Comparison of ENCODE assay signal across 8 cellular contexts in genomic region chr19:15463865-15464371, GRCh38. TPM values are rescaled to one million over a fixed set of nuclear protein-coding genes. Genes with fewer than 3 reads are reported as not detected.
A peak's percentile ranks its signal among the peaks of the same experiment; 100 is the strongest.
DNase-seq lines count a peak whose midpoint lies in the region; ATAC-seq and TF ChIP-seq lines count a peak whose summit lies in the region.

No MANE protein-coding gene starts in this region.

- peak overlapping the region; percentile 21 for H3K9ac ChIP-seq in neuronal stem cell (ENCODE audit: low read depth, low read length, poor library complexity)

- TF ChIP-seq CTCF in GM20000 (IDR thresholded peaks at IDR 0.05; ENCODE audit: extremely low read depth, missing control alignments), result peak; percentile 1

- no peaks in the 10 kb centered on the region for H3K9me3 Mint-ChIP-seq in activated naive CD4-positive, alpha-beta T cell treated with anti-CD3 and anti-CD28 coated beads for 36 hours

- H3K36me3 ChIP-seq in neuronal stem cell (replicated peaks in 1 of 2; ENCODE audit: control insufficient read depth in 2 of 2, insufficient read depth in 2 of 2, low read length in 2 of 2) (no peaks in the 10 kb centered on the region), urinary bladder (ENCODE audit: insufficient read depth) (no peaks in the 10 kb centered on the region)

- no peak overlapping the region for H3K14ac ChIP-seq in neuronal stem cell (ENCODE audit: low read length)

- H3K4me1 ChIP-seq in neuronal stem cell (ENCODE audit: control insufficient read depth in 2 of 2, insufficient read depth in 1 of 2, low read depth in 1 of 2, low read length in 2 of 2) (no peaks in the 10 kb centered on the region), urinary bladder (ENCODE audit: insufficient read depth) (no peaks in the 10 kb centered on the region)

- no peak overlapping the region for H2BK15ac ChIP-seq in neuronal stem cell (ENCODE audit: low read length)

- no peak overlapping the region for H3K4me3 ChIP-seq in neuronal stem cell (ENCODE audit: low read length in 2 of 2)
- peak overlapping the region; percentile 35 for H3K4me3 ChIP-seq in urinary bladder (ENCODE audit: low read depth, low read length)

- peak overlapping the region; percentile 96 for H3K27ac Mint-ChIP-seq in activated naive CD4-positive, alpha-beta T cell treated with anti-CD3 and anti-CD28 coated beads for 36 hours

- CTCF ChIA-PET in activated naive CD4-positive, alpha-beta T cell treated with anti-CD3 and anti-CD28 coated beads for 36 hours (lab: Charles Lee), result interaction anchor here (0.7 to 2.5 kb wide), 9 partner anchors 10 to 92 kb away, joined by 3 to 15 read pairs (median 4); partner anchors contain the start of genes AKAP8 and AKAP8L

- peak overlapping the region; percentile 37 for H2AK5ac ChIP-seq in neuronal stem cell (ENCODE audit: low read depth, low read length)

- no peak overlapping the region for H2BK5ac ChIP-seq in neuronal stem cell (ENCODE audit: low read length)

- no peak overlapping the region for H3K23ac ChIP-seq in neuronal stem cell (ENCODE audit: low read depth, low read length, poor library complexity)

- no peak overlapping the region for H2BK12ac ChIP-seq in neuronal stem cell (ENCODE audit: low read length)

- no peak overlapping the region for H3K4ac ChIP-seq in neuronal stem cell (ENCODE audit: low read length)

- H3K18ac ChIP-seq in neuronal stem cell (ENCODE audit: low read length), result no peak overlapping the region

- H3K4me1 Mint-ChIP-seq in activated naive CD4-positive, alpha-beta T cell treated with anti-CD3 and anti-CD28 coated beads for 36 hours (ENCODE audit: low read depth), result peaks cover 54% of the 10 kb centered on the region

- peaks cover 3% of the 10 kb centered on the region for H3K27me3 Mint-ChIP-seq in activated naive CD4-positive, alpha-beta T cell treated with anti-CD3 and anti-CD28 coated beads for 36 hours (ENCODE audit: low read depth)

- H3K27me3 ChIP-seq in neuronal stem cell (ENCODE audit: control insufficient read depth in 3 of 3, insufficient read depth in 3 of 3, low read depth in 1 of 3, low read length in 3 of 3), result peaks cover 3 to 63% (median 35%) of the 10 kb centered on the region in 3 experiments

- no peak overlapping the region for H2BK120ac ChIP-seq in neuronal stem cell (ENCODE audit: low read depth, low read length)

- H3K4me2 ChIP-seq in neuronal stem cell (ENCODE audit: insufficient read depth, low read length, poor library complexity, severe bottlenecking), result no peak overlapping the region

- H3K36me3 Mint-ChIP-seq in activated naive CD4-positive, alpha-beta T cell treated with anti-CD3 and anti-CD28 coated beads for 36 hours (ENCODE audit: low read depth), result peaks cover 9% of the 10 kb centered on the region

- no peak for ATAC-seq in GM21390 (IDR thresholded peaks at IDR 0.05; ENCODE audit: unreplicated experiment)

- H4K91ac ChIP-seq in neuronal stem cell (ENCODE audit: low read depth, low read length, poor library complexity), result no peak overlapping the region

- H3K79me1 ChIP-seq in neuronal stem cell (ENCODE audit: low read depth, low read length), result no peaks in the 10 kb centered on the region

- peak overlapping the region; percentile 49 for H2AFZ ChIP-seq in neuronal stem cell (ENCODE audit: low read length)

- intact Hi-C loops in activated naive CD4-positive, alpha-beta T cell treated with anti-CD3 and anti-CD28 coated beads for 36 hours (cut with micrococcal nuclease), result loop anchor here (1.0 kb wide), 1 partner anchor 85 kb away; the partner anchor contains the start of gene AKAP8

- H4K8ac ChIP-seq in neuronal stem cell (ENCODE audit: low read depth, low read length), result no peak overlapping the region

- no peaks in the 10 kb centered on the region for H3K9me3 ChIP-seq in neuronal stem cell (replicated peaks in 1 of 2; ENCODE audit: control insufficient read depth in 2 of 2, insufficient read depth in 1 of 2, low read depth in 1 of 2, low read length in 2 of 2)

- WGBS in neuronal stem cell (ENCODE audit: extremely low coverage in 2 of 2, insufficient read length in 2 of 2, insufficient replicate concordance in 1 of 2), 2 donors, result no CpG with 5 or more reads among the region's 25 CpGs
- WGBS in urinary bladder, result 37% methylated on average over 25 of the region's 25 CpGs

- DNase-seq in GM20000 (ENCODE audit: low spot score), result peak; percentile 79
- DNase-seq in SKM-1 treated with dmso at 0.1 percent for 144 hours (lab: John Stamatoyannopoulos, UW; ENCODE audit: unreplicated experiment), result peak; percentile 70
- peak; percentile 88 for DNase-seq in activated naive CD4-positive, alpha-beta T cell treated with anti-CD3 and anti-CD28 coated beads for 36 hours
- no peak for DNase-seq in neuronal stem cell (ENCODE audit: low spot score)
- no peak for DNase-seq in NCI-H1105 treated with DMSO at 0.1 percent for 48 hours (lab: John Stamatoyannopoulos, UW)
- DNase-seq in NCI-H2171 treated with DMSO at 0.1 percent for 48 hours (lab: John Stamatoyannopoulos, UW), result no peak

- H3K27ac ChIP-seq in neuronal stem cell (replicated peaks; ENCODE audit: low read length) (no peak overlapping the region), urinary bladder (ENCODE audit: low read depth) (no peak overlapping the region)

- H3K4me3 Mint-ChIP-seq in activated naive CD4-positive, alpha-beta T cell treated with anti-CD3 and anti-CD28 coated beads for 36 hours, result peak overlapping the region; percentile 87

RNA-seq across cellular contexts. Expression of gene RASAL3, which starts 0.4 kb away (rescaled TPM):
- total RNA-seq in activated naive CD4-positive, alpha-beta T cell treated with anti-CD3 and anti-CD28 coated beads for 36 hours, result 10 to 100 TPM; 63.2 to 66.2 TPM
- polyA plus RNA-seq in neuronal stem cell (2013, experiment 1 of 2), result 0.04 TPM
- polyA plus RNA-seq in neuronal stem cell (2013, experiment 2 of 2), result 0.06 TPM
- total RNA-seq in urinary bladder, result 0.85 TPM
- polyA plus RNA-seq in urinary bladder, result 1.8 TPM

RNA-seq across cellular contexts. Expression of gene WIZ, which starts 14.2 kb away (rescaled TPM):
- total RNA-seq in activated naive CD4-positive, alpha-beta T cell treated with anti-CD3 and anti-CD28 coated beads for 36 hours, result 10 to 100 TPM; 16.5 to 16.7 TPM
- 35.1 TPM for polyA plus RNA-seq in neuronal stem cell (2013, experiment 1 of 2)
- 35.0 TPM for polyA plus RNA-seq in neuronal stem cell (2013, experiment 2 of 2)
- total RNA-seq in urinary bladder, result 5.8 TPM
- polyA plus RNA-seq in urinary bladder, result 42.5 TPM

RNA-seq across cellular contexts. Expression of gene PGLYRP2, which starts 15.4 kb away (rescaled TPM):
- total RNA-seq in activated naive CD4-positive, alpha-beta T cell treated with anti-CD3 and anti-CD28 coated beads for 36 hours, result under 1 TPM; 0.07 TPM
- not detected for polyA plus RNA-seq in neuronal stem cell (2013, experiment 1 of 2)
- not detected for polyA plus RNA-seq in neuronal stem cell (2013, experiment 2 of 2)
- not detected for total RNA-seq in urinary bladder
- polyA plus RNA-seq in urinary bladder, result 0.08 TPM

RNA-seq across cellular contexts. Expression of gene CYP4F22, which starts 44.4 kb away (rescaled TPM):
- under 1 TPM; 0.17 to 0.29 TPM for total RNA-seq in activated naive CD4-positive, alpha-beta T cell treated with anti-CD3 and anti-CD28 coated beads for 36 hours
- 0.26 TPM for polyA plus RNA-seq in neuronal stem cell (2013, experiment 1 of 2)
- 0.19 TPM for polyA plus RNA-seq in neuronal stem cell (2013, experiment 2 of 2)
- total RNA-seq in urinary bladder, result 2.4 TPM
- 2.6 TPM for polyA plus RNA-seq in urinary bladder

RNA-seq across cellular contexts. Expression of gene AKAP8L, which starts 45.1 kb away (rescaled TPM):
- total RNA-seq in activated naive CD4-positive, alpha-beta T cell treated with anti-CD3 and anti-CD28 coated beads for 36 hours, result 100 to 1,000 TPM; 127 to 140 TPM
- polyA plus RNA-seq in neuronal stem cell (2013, experiment 1 of 2), result 180 TPM
- 175 TPM for polyA plus RNA-seq in neuronal stem cell (2013, experiment 2 of 2)
- 57.3 TPM for total RNA-seq in urinary bladder
- 57.3 TPM for polyA plus RNA-seq in urinary bladder

Comparison
In these comparisons a context has a peak if more than half of its experiments do, and no peak if none do; other contexts are left out.
1. DNase-seq: peak in GM20000 (single experiment), SKM-1 treated with dmso at 0.1 percent for 144 hours (single experiment) and activated naive CD4-positive, alpha-beta T cell treated with anti-CD3 and anti-CD28 coated beads for 36 hours (single experiment); none in neuronal stem cell (single experiment), NCI-H1105 treated with DMSO at 0.1 percent for 48 hours (single experiment) and NCI-H2171 treated with DMSO at 0.1 percent for 48 hours (single experiment).
2. RNA of gene RASAL3, which starts 0.4 kb away (total RNA-seq): 63.2 to 66.2 TPM in activated naive CD4-positive, alpha-beta T cell treated with anti-CD3 and anti-CD28 coated beads for 36 hours; 0.85 TPM in urinary bladder (single experiment); every median in the first group is over 10 times any median in the second.